In the genomic region with DNA sequence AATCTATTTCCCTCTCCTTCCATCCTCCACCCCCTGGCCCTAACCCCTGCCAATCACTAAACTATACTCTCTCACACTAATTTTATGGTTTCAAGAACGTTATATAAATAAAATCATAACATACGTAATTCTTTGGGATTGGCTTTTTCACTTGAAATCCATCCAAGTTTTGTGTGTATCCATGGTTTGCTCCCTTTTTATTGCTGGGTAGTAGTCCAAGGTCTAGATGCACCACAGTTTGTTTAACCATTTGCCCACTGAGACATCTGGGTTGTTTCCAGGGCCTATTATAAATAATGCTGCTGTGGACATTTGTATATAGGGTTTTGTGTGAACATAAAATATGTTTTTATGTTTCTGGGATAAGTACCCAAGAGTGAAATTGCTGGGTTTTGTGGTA, we compare ENCODE assay signal across 24 cellular contexts.
DNase-seq lines count a peak whose midpoint lies in the region; ATAC-seq, FAIRE-seq and TF ChIP-seq lines count a peak whose summit lies in the region.
"Had no signal": no experiment of that assay in that cellular context is flagged by ENCODE, and none has a peak within 500 bp of the region (broad histone marks: within the 10 kb centered on the region; RNA-seq: fewer than 3 reads in every experiment).

No MANE protein-coding gene starts in this region.

- H3K9me3 Mint-ChIP-seq in IgD-negative memory B cell (no peaks in the 10 kb centered on the region), activated B cell treated with CpG ODN at 0.5 μM for 24 hours (peaks cover 2% of the 10 kb centered on the region), CD14-positive monocyte (no peaks in the 10 kb centered on the region)
- H3K9me3 Mint-ChIP-seq: CD4-positive, alpha-beta memory T cell had no signal

- TF ChIP-seq CTCF in activated B cell treated with CpG ODN at 0.5 μM for 24 hours (IDR thresholded peaks at IDR 0.05) (no peak), liver (IDR thresholded peaks at IDR 0.05; ENCODE audit: low read depth, low read length, missing input control) (no peak), CD14-positive monocyte (IDR thresholded peaks at IDR 0.05) (no peak), kidney (IDR thresholded peaks at IDR 0.05; ENCODE audit: borderline replicate concordance, extremely low read depth, insufficient read depth) (no peak)

- H3K9me3 ChIP-seq in liver (ENCODE audit: control insufficient read depth in 4 of 4, low read length in 3 of 4): no peaks in the 10 kb centered on the region
- no peaks in the 10 kb centered on the region for H3K9me3 ChIP-seq in effector memory CD4-positive, alpha-beta T cell (ENCODE audit: control insufficient read depth, low read length)
- H3K9me3 ChIP-seq in kidney (ENCODE audit: control insufficient read depth in 1 of 2, low read length in 2 of 2): no peaks in the 10 kb centered on the region
- H3K9me3 ChIP-seq: BLaER1 had no signal

- DNase-seq in activated B cell treated with CpG ODN at 0.5 μM for 24 hours (no peak), COR-L47 (lab: John Stamatoyannopoulos, UW) (no peak), CD14-positive monocyte (ENCODE audit: low spot score) (no peak), kidney (no peak)
- DNase-seq in effector memory CD4-positive, alpha-beta T cell: no peak
- DNase-seq: CD4-positive, alpha-beta memory T cell; GDM1; NCI-H1105 treated with DMSO at 0.1 percent for 48 hours; NCI-H2029 treated with DMSO at 0.1 percent for 48 hours; NCI-H2171; NCI-H345; NCI-H524; NCI-H774; OCI-M1; Right ventricle myocardium superior; SW 1271; T-helper 17 cell had no signal

- no peak overlapping the region for H3K27ac ChIP-seq in liver (ENCODE audit: low read depth in 1 of 2, low read length in 2 of 2)
- no peak overlapping the region for H3K27ac ChIP-seq in effector memory CD4-positive, alpha-beta T cell (ENCODE audit: insufficient read depth, low read length, poor library complexity, severe bottlenecking)
- no peak overlapping the region for H3K27ac ChIP-seq in kidney (ENCODE audit: low read depth in 2 of 2, low read length in 2 of 2)
- H3K27ac ChIP-seq: BLaER1 had no signal

- H3K36me3 ChIP-seq in liver (ENCODE audit: control insufficient read depth in 4 of 4, insufficient read depth in 3 of 4, low read depth in 1 of 4, low read length in 3 of 4) (no peaks in the 10 kb centered on the region), kidney (ENCODE audit: control insufficient read depth in 1 of 2, insufficient read depth in 2 of 2, low read length in 2 of 2) (no peaks in the 10 kb centered on the region)
- H3K36me3 ChIP-seq in effector memory CD4-positive, alpha-beta T cell (ENCODE audit: control insufficient read depth, insufficient read depth, low read length): no peaks in the 10 kb centered on the region
- H3K36me3 ChIP-seq: BLaER1 had no signal

- H3K9ac ChIP-seq in liver (ENCODE audit: low read depth in 1 of 2, low read length in 2 of 2) (no peak overlapping the region), kidney (ENCODE audit: low read length in 2 of 2) (no peak overlapping the region)
- H3K9ac ChIP-seq: BLaER1 had no signal

- no peak for ATAC-seq in activated B cell treated with CpG ODN at 0.5 μM for 24 hours (ENCODE audit: low read depth)
- ATAC-seq: HCT116, K562, T-helper 17 cell had no signal

- no peaks in the 10 kb centered on the region for H3K27me3 Mint-ChIP-seq in IgD-negative memory B cell
- H3K27me3 Mint-ChIP-seq in activated B cell treated with CpG ODN at 0.5 μM for 24 hours: no peaks in the 10 kb centered on the region
- peaks cover 0 to 3% (median 0%) of the 10 kb centered on the region in 3 donors for H3K27me3 Mint-ChIP-seq in CD14-positive monocyte (ENCODE audit: low read depth in 3 of 3)

- peaks cover 0 to 5% (median 0%) of the 10 kb centered on the region in 4 donors for H3K4me1 ChIP-seq in liver (ENCODE audit: control insufficient read depth in 4 of 4, insufficient read depth in 4 of 4, low read length in 3 of 4)
- H3K4me1 ChIP-seq in effector memory CD4-positive, alpha-beta T cell (ENCODE audit: control insufficient read depth, insufficient read depth, low read length, poor library complexity, severe bottlenecking): no peaks in the 10 kb centered on the region
- no peaks in the 10 kb centered on the region for H3K4me1 ChIP-seq in kidney (ENCODE audit: control insufficient read depth in 1 of 2, insufficient read depth in 1 of 2, low read depth in 1 of 2, low read length in 2 of 2)

- H3K36me3 Mint-ChIP-seq in IgD-negative memory B cell (peaks cover 8% of the 10 kb centered on the region), activated B cell treated with CpG ODN at 0.5 μM for 24 hours (ENCODE audit: low read depth) (peaks cover 18% of the 10 kb centered on the region), CD14-positive monocyte (no peaks in the 10 kb centered on the region)
- H3K36me3 Mint-ChIP-seq: CD4-positive, alpha-beta memory T cell had no signal

- peak; percentile 25 to 40 for TF ChIP-seq RAD21 in liver (IDR thresholded peaks at IDR 0.05)

- no peaks in the 10 kb centered on the region for H3K27me3 ChIP-seq in liver (ENCODE audit: control insufficient read depth in 4 of 4, insufficient read depth in 4 of 4, low read length in 3 of 4)
- no peaks in the 10 kb centered on the region for H3K27me3 ChIP-seq in effector memory CD4-positive, alpha-beta T cell (replicated peaks; ENCODE audit: control insufficient read depth, insufficient read depth, low read length, poor library complexity, severe bottlenecking)
- H3K27me3 ChIP-seq: BLaER1 had no signal

- no peak for FAIRE-seq in kidney (lab: Jason Lieb, UNC)
- FAIRE-seq: GM18507, H1, K562 had no signal

- H3K4me3 ChIP-seq in liver (ENCODE audit: low read depth in 1 of 3, low read length in 3 of 3) (no peak overlapping the region), kidney (ENCODE audit: low read length in 2 of 2) (no peak overlapping the region)
- H3K4me3 ChIP-seq in effector memory CD4-positive, alpha-beta T cell (ENCODE audit: insufficient read depth, low read depth, low read length, poor library complexity, severe bottlenecking): no peak overlapping the region
- H3K4me3 ChIP-seq: BLaER1, K562 had no signal

- intact Hi-C loops in activated B cell treated with CpG ODN at 0.5 μM for 24 hours (cut with micrococcal nuclease) (no loop called here), CD14-positive monocyte (cut with micrococcal nuclease) (no loop called here), kidney (cut with DNase I) (no loop called here)

- POLR2A ChIA-PET in activated B cell treated with CpG ODN at 0.5 μM for 24 hours (lab: Charles Lee): interaction anchor here (0.6 to 8.5 kb wide), 4 partner anchors 27 to 152 kb away, joined by 8 to 394 read pairs (median 56); a partner anchor contains a TSS

- CTCF ChIA-PET in activated B cell treated with CpG ODN at 0.5 μM for 24 hours (lab: Charles Lee): interaction anchor here (0.9 to 1.0 kb wide), 2 partner anchors 34 to 152 kb away, joined by 3 read pairs; no protein-coding TSS in a partner anchor

- H3K4me1 Mint-ChIP-seq in IgD-negative memory B cell (peaks cover 52 to 65% (median 63%) of the 10 kb centered on the region in 3 donors), activated B cell treated with CpG ODN at 0.5 μM for 24 hours (peaks cover 75% of the 10 kb centered on the region), CD14-positive monocyte (no peaks in the 10 kb centered on the region)
- H3K4me1 Mint-ChIP-seq: CD4-positive, alpha-beta memory T cell had no signal

- H3K4me3 Mint-ChIP-seq in IgD-negative memory B cell: no peak overlapping the region
- no peak overlapping the region for H3K4me3 Mint-ChIP-seq in activated B cell treated with CpG ODN at 0.5 μM for 24 hours
- H3K4me3 Mint-ChIP-seq in CD14-positive monocyte: no peak overlapping the region
- H3K4me3 Mint-ChIP-seq: CD4-positive, alpha-beta memory T cell; T-helper 17 cell had no signal

- 38% methylated on average over 2 of the region's 2 CpGs for WGBS in liver

- peak overlapping the region in 2 of 3 donors; percentile 16 to 89 for H3K27ac Mint-ChIP-seq in IgD-negative memory B cell
- peak overlapping the region; percentile 27 for H3K27ac Mint-ChIP-seq in activated B cell treated with CpG ODN at 0.5 μM for 24 hours
- H3K27ac Mint-ChIP-seq in CD14-positive monocyte: no peak overlapping the region
- H3K27ac Mint-ChIP-seq: CD4-positive, alpha-beta memory T cell; T-helper 17 cell had no signal

TF ChIP-seq in liver, 16 proteins besides CTCF, POLR2A, EP300 and RAD21 (continues in another document):
- TF ChIP-seq, protein P1, sequence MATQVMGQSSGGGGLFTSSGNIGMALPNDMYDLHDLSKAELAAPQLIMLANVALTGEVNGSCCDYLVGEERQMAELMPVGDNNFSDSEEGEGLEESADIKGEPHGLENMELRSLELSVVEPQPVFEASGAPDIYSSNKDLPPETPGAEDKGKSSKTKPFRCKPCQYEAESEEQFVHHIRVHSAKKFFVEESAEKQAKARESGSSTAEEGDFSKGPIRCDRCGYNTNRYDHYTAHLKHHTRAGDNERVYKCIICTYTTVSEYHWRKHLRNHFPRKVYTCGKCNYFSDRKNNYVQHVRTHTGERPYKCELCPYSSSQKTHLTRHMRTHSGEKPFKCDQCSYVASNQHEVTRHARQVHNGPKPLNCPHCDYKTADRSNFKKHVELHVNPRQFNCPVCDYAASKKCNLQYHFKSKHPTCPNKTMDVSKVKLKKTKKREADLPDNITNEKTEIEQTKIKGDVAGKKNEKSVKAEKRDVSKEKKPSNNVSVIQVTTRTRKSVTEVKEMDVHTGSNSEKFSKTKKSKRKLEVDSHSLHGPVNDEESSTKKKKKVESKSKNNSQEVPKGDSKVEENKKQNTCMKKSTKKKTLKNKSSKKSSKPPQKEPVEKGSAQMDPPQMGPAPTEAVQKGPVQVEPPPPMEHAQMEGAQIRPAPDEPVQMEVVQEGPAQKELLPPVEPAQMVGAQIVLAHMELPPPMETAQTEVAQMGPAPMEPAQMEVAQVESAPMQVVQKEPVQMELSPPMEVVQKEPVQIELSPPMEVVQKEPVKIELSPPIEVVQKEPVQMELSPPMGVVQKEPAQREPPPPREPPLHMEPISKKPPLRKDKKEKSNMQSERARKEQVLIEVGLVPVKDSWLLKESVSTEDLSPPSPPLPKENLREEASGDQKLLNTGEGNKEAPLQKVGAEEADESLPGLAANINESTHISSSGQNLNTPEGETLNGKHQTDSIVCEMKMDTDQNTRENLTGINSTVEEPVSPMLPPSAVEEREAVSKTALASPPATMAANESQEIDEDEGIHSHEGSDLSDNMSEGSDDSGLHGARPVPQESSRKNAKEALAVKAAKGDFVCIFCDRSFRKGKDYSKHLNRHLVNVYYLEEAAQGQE (IDR thresholded peaks at IDR 0.05): peak; percentile 18
- TF ChIP-seq RXRA (IDR thresholded peaks at IDR 0.05) (peak; percentile 26 to 40), TAF1 (conservative IDR thresholded peaks at IDR 0.05) (no peak)

Comparison
In these comparisons a context has a peak if more than half of its experiments do, and no peak if none do; other contexts are left out.
1. H3K27ac Mint-ChIP-seq: peak in IgD-negative memory B cell (2 of 3) and activated B cell treated with CpG ODN at 0.5 μM for 24 hours (single experiment); none in CD14-positive monocyte (0 of 7).